19 cellular contexts compared by ENCODE assay signal in genomic region chr5:82355921-82356454, GRCh38.
DNase-seq lines count a peak whose midpoint lies in the region; ATAC-seq, FAIRE-seq and TF ChIP-seq lines count a peak whose summit lies in the region.
"Had no signal": no experiment of that assay in that cellular context is flagged by ENCODE, and none has a peak within 500 bp of the region (broad histone marks: within the 10 kb centered on the region; RNA-seq: fewer than 3 reads in every experiment).

No MANE protein-coding gene starts in this region.

- H3K27ac ChIP-seq in KOPT-K1 (ENCODE audit: low read depth, low read length, poor library complexity, severe bottlenecking), result peak overlapping the region; percentile 86
- H3K27ac ChIP-seq in right cardiac atrium (ENCODE audit: low read length), result peak overlapping the region; percentile 58
- no peak overlapping the region for H3K27ac ChIP-seq in prostate gland

- no peak for FAIRE-seq in frontal cortex (lab: Jason Lieb, UNC)
- FAIRE-seq: GM18507, HepG2 had no signal

- intact Hi-C loops in right cardiac atrium (cut with DNase I), result loop anchor here in 3 of 4 donors (10.0 kb wide), 3 partner anchors 279 to 1209 kb away; partner anchors contain the start of gene VCAN (in 1 of the 3)
- intact Hi-C loops in prostate gland (cut with DNase I), result loop anchor here (5.0 to 10.0 kb wide), 2 partner anchors 1119 to 1206 kb away; partner anchors contain the start of gene VCAN

- H3K4me3 ChIP-seq in AG10803 (ENCODE audit: low read length), result no peak overlapping the region
- H3K4me3 ChIP-seq in right cardiac atrium (ENCODE audit: low read length), result no peak overlapping the region
- H3K4me3 ChIP-seq in prostate gland, result no peak overlapping the region
- H3K4me3 ChIP-seq: upper lobe of right lung had no signal

- H3K36me3 ChIP-seq in KOPT-K1 (ENCODE audit: insufficient read depth, low read length) (no peaks in the 10 kb centered on the region), prostate gland (no peaks in the 10 kb centered on the region)
- H3K36me3 ChIP-seq: upper lobe of right lung had no signal

- DNase-seq in AG10803 (ENCODE audit: low read depth) (peak; percentile 62), dermis blood vessel endothelial cell (peak; percentile 13), right cardiac atrium (peak in 1 of 3 donors; percentile 28), frontal cortex (ENCODE audit: low spot score in 2 of 2) (no peak), NCI-H1694 (lab: John Stamatoyannopoulos, UW) (no peak), prostate gland (ENCODE audit: low spot score) (no peak)
- DNase-seq: activated T-cell treated with anti-CD3 and anti-CD28 coated beads, Interleukin-2, amount 50 U/mL, for 72 hours; central memory CD4-positive, alpha-beta T cell; effector memory CD4-positive, alpha-beta T cell; left cardiac atrium; NCI-H2029 treated with DMSO at 0.1 percent for 48 hours; SIG-M5; stimulated activated naive CD4-positive, alpha-beta T cell; T-helper 2 cell; upper lobe of right lung had no signal

- H3K4me1 ChIP-seq in right cardiac atrium (ENCODE audit: control insufficient read depth, insufficient read depth, low read length), result peaks cover 6% of the 10 kb centered on the region
- no peaks in the 10 kb centered on the region for H3K4me1 ChIP-seq in prostate gland (replicated peaks)

- H3K9me3 ChIP-seq in KOPT-K1 (ENCODE audit: insufficient read depth, low read length, poor library complexity, severe bottlenecking) (no peaks in the 10 kb centered on the region), right cardiac atrium (ENCODE audit: control insufficient read depth, low read length) (no peaks in the 10 kb centered on the region), prostate gland (no peaks in the 10 kb centered on the region)
- H3K9me3 ChIP-seq: upper lobe of right lung had no signal

- 64% methylated on average over 4 of the region's 4 CpGs for WGBS in right cardiac atrium
- 69% methylated on average over 4 of the region's 4 CpGs for WGBS in prostate gland

- no peaks in the 10 kb centered on the region for H3K27me3 ChIP-seq in right cardiac atrium (ENCODE audit: control insufficient read depth, insufficient read depth)
- no peaks in the 10 kb centered on the region for H3K27me3 ChIP-seq in prostate gland (replicated peaks; ENCODE audit: insufficient read depth)
- H3K27me3 ChIP-seq: upper lobe of right lung had no signal

- ATAC-seq in right cardiac atrium (peak in 1 of 2 donors; percentile 42), GM18511 (IDR thresholded peaks at IDR 0.05; ENCODE audit: unreplicated experiment) (no peak)
- ATAC-seq: HepG2, upper lobe of right lung had no signal

- no peak for TF ChIP-seq CTCF in AG10803 (conservative IDR thresholded peaks at IDR 0.05; ENCODE audit: low read length)
- TF ChIP-seq CTCF in prostate gland (IDR thresholded peaks at IDR 0.05), result no peak

- TF ChIP-seq POLR2A in prostate gland (IDR thresholded peaks at IDR 0.05), result no peak

Comparison
In these comparisons a context has a peak if more than half of its experiments do, and no peak if none do; other contexts are left out.
1. DNase-seq: peak in AG10803 (single experiment) and dermis blood vessel endothelial cell (single experiment); none in frontal cortex (0 of 2), NCI-H1694 (single experiment) and prostate gland (single experiment).
2. H3K27ac ChIP-seq: peak in KOPT-K1 (single experiment) and right cardiac atrium (single experiment); none in prostate gland (0 of 2).